28 cellular contexts compared by ENCODE assay signal in genomic region chr2:210718503-210718902, GRCh38.
"Had no signal": no experiment of that assay in that cellular context is flagged by ENCODE, and none has a peak within 500 bp of the region (broad histone marks: within the 10 kb centered on the region; RNA-seq: fewer than 3 reads in every experiment).

No MANE protein-coding gene starts in this region.

- H3K9ac ChIP-seq: parathyroid adenoma had no signal

- H3K4me3 ChIP-seq: ovary, psoas muscle, right lobe of liver, sigmoid colon, stomach, thoracic aorta, thyroid gland, tibial nerve, upper lobe of left lung, vagina had no signal

- H3K4me3 Mint-ChIP-seq: natural killer cell treated with Interleukin-12 subunit alpha and Interleukin-12 subunit beta and Interleukin-15 and Interleukin-18, amount 100 ng/mL, for 72 hours; nephron progenitor cell; neural crest cell; stimulated activated effector memory CD8-positive, alpha-beta T cell treated with anti-CD3 and anti-CD28 coated beads, Interleukin-12 subunit alpha, Interleukin-12 subunit beta, amount 100 ng/mL, for 72 hours; stimulated activated naive B cell treated with anti-CD40 and anti-IgM and Interleukin-4, amounts not matched to agents 10 μg/mL and 1 μg/mL and 100 μg/mL, for 72 hours; stimulated activated naive CD8-positive, alpha-beta T cell treated with anti-CD3 and anti-CD28 coated beads, Interleukin-15, Interleukin-2, amounts not matched to agents 100 ng/mL and 50 ng/mL, for 24 hours had no signal

- H3K4me1 Mint-ChIP-seq: stimulated activated effector memory CD8-positive, alpha-beta T cell treated with anti-CD3 and anti-CD28 coated beads, Interleukin-12 subunit alpha, Interleukin-12 subunit beta, amount 100 ng/mL, for 72 hours; stimulated activated naive B cell treated with anti-CD40 and anti-IgM and Interleukin-4, amounts not matched to agents 10 μg/mL and 1 μg/mL and 100 μg/mL, for 72 hours had no signal

- H3K4me1 ChIP-seq: parathyroid adenoma, psoas muscle, sigmoid colon, thyroid gland, tibial nerve, upper lobe of left lung, vagina had no signal

- H3K9me3 ChIP-seq: ovary, psoas muscle, right lobe of liver, sigmoid colon, stomach, thoracic aorta, thyroid gland, tibial nerve, upper lobe of left lung, vagina had no signal

- H2AFZ ChIP-seq: parathyroid adenoma had no signal

- H3K27me3 ChIP-seq: ovary, right lobe of liver, sigmoid colon, stomach, thyroid gland, tibial nerve, upper lobe of left lung, vagina had no signal

- H3K27ac ChIP-seq: ovary, parathyroid adenoma, psoas muscle, right lobe of liver, sigmoid colon, stomach, thoracic aorta, thyroid gland, tibial nerve, upper lobe of left lung, vagina had no signal

- ATAC-seq: natural killer cell treated with Interleukin-12 subunit alpha and Interleukin-12 subunit beta and Interleukin-15 and Interleukin-18, amount 100 ng/mL, for 72 hours; psoas muscle; right cardiac atrium; right lobe of liver; stimulated activated effector memory CD8-positive, alpha-beta T cell treated with anti-CD3 and anti-CD28 coated beads, Interleukin-12 subunit alpha, Interleukin-12 subunit beta, amount 100 ng/mL, for 72 hours; stimulated activated naive B cell treated with anti-CD40 and anti-IgM and Interleukin-4, amounts not matched to agents 10 μg/mL and 1 μg/mL and 100 μg/mL, for 72 hours had no signal

- H3K27me3 Mint-ChIP-seq: natural killer cell treated with Interleukin-12 subunit alpha and Interleukin-12 subunit beta and Interleukin-15 and Interleukin-18, amount 100 ng/mL, for 72 hours; progenitor cell of endocrine pancreas; stimulated activated naive B cell treated with anti-CD40 and anti-IgM and Interleukin-4, amounts not matched to agents 10 μg/mL and 1 μg/mL and 100 μg/mL, for 72 hours; stimulated activated naive CD8-positive, alpha-beta T cell treated with anti-CD3 and anti-CD28 coated beads, Interleukin-15, Interleukin-2, amounts not matched to agents 100 ng/mL and 50 ng/mL, for 24 hours had no signal

- H3K79me2 ChIP-seq: parathyroid adenoma had no signal

- H3K9me3 Mint-ChIP-seq: nephron progenitor cell; neural crest cell; stimulated activated naive B cell treated with anti-CD40 and anti-IgM and Interleukin-4, amounts not matched to agents 10 μg/mL and 1 μg/mL and 100 μg/mL, for 72 hours; stimulated activated naive CD8-positive, alpha-beta T cell treated with anti-CD3 and anti-CD28 coated beads, Interleukin-15, Interleukin-2, amounts not matched to agents 100 ng/mL and 50 ng/mL, for 24 hours had no signal

- H3K36me3 ChIP-seq: ovary, right lobe of liver, sigmoid colon, stomach, thoracic aorta, thyroid gland, tibial nerve, upper lobe of left lung, vagina had no signal

- H3K27ac Mint-ChIP-seq: natural killer cell treated with Interleukin-12 subunit alpha and Interleukin-12 subunit beta and Interleukin-15 and Interleukin-18, amount 100 ng/mL, for 72 hours; nephron progenitor cell; progenitor cell of endocrine pancreas; stimulated activated effector memory CD8-positive, alpha-beta T cell treated with anti-CD3 and anti-CD28 coated beads, Interleukin-12 subunit alpha, Interleukin-12 subunit beta, amount 100 ng/mL, for 72 hours; stimulated activated naive B cell treated with anti-CD40 and anti-IgM and Interleukin-4, amounts not matched to agents 10 μg/mL and 1 μg/mL and 100 μg/mL, for 72 hours; stimulated activated naive CD8-positive, alpha-beta T cell treated with anti-CD3 and anti-CD28 coated beads, Interleukin-15, Interleukin-2, amounts not matched to agents 100 ng/mL and 50 ng/mL, for 24 hours had no signal

- H3K36me3 Mint-ChIP-seq: natural killer cell treated with Interleukin-12 subunit alpha and Interleukin-12 subunit beta and Interleukin-15 and Interleukin-18, amount 100 ng/mL, for 72 hours; stimulated activated effector memory CD8-positive, alpha-beta T cell treated with anti-CD3 and anti-CD28 coated beads, Interleukin-12 subunit alpha, Interleukin-12 subunit beta, amount 100 ng/mL, for 72 hours; stimulated activated naive B cell treated with anti-CD40 and anti-IgM and Interleukin-4, amounts not matched to agents 10 μg/mL and 1 μg/mL and 100 μg/mL, for 72 hours had no signal

- DNase-seq: nephron progenitor cell; occipital lobe; ovary; posterior cingulate gyrus; psoas muscle; right lobe of liver; sigmoid colon; small intestine; stimulated activated CD4-positive, alpha-beta T cell treated with anti-CD3 and anti-CD28 coated beads, Interleukin-15, amount 100 ng/mL, for 24 hours; stimulated activated CD4-positive, alpha-beta T cell treated with anti-CD3 and anti-CD28 coated beads, Interleukin-2, amount 100 ng/mL, for 24 hours; stimulated activated CD4-positive, alpha-beta T cell treated with anti-CD3 and anti-CD28 coated beads, Interleukin-2, amount 100 ng/mL, for 48 hours; stimulated activated CD4-positive, alpha-beta T cell treated with anti-CD3 and anti-CD28 coated beads, Interleukin-4, amount 100 ng/mL, for 24 hours; stimulated activated naive B cell treated with anti-CD40 and anti-IgM and Interleukin-4, amounts not matched to agents 10 μg/mL and 1 μg/mL and 100 μg/mL, for 72 hours; stimulated activated naive CD4-positive, alpha-beta T cell treated with Interleukin-2 at 50 U/mL for 16 hours; stomach; thyroid gland; trophoblast cell; upper lobe of left lung had no signal
